Comparison of ENCODE assay signal across 1 cellular context in the genomic region with DNA sequence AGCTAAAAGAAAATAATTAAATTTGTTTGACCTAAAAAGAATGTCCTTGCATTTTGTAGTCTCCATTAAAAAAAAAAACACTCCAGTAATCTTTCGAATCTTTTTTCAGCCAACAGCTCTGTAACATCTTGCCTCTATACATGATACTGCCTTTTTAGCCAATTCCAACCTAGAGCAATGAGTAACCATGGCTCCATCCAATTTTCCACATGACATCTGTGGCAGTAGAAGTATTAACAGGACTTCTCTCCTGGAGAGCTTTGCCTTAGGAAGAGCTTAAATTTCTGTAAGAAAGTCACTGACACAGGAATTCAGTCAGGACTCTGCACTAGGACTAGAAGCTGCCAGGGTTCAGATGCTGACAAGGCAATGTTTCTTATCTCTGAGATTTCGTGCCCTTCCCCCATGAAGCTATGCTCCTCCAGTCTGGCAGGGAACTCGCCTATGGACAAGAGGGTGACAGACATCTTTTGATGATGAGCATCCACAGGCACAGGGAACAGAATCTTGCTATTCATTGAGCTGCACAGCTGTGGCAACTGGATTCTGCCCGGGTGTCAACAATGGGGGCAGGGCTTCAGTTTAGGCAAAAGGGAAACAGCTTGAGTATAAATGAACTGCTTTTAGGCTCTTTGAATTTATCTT.
A peak's percentile ranks its signal among the peaks of the same experiment; 100 is the strongest.
TF ChIP-seq lines count a peak whose summit lies in the region.

No MANE protein-coding gene starts in this region.

TF ChIP-seq in SK-N-SH, 30 proteins besides CTCF, POLR2A, EP300 and RAD21 (continued from another document):
- no peak for TF ChIP-seq IRF3 (IDR thresholded peaks at IDR 0.05; ENCODE audit: low read depth, low read length)
- no peak for TF ChIP-seq FOSL2 (IDR thresholded peaks at IDR 0.05; ENCODE audit: borderline replicate concordance, low read depth)
- no peak for TF ChIP-seq FOXM1 (IDR thresholded peaks at IDR 0.05; ENCODE audit: low read depth)
- TF ChIP-seq REST (IDR thresholded peaks at IDR 0.05; ENCODE audit: low read depth, low read length) = no peak
- TF ChIP-seq TEAD4 (IDR thresholded peaks at IDR 0.05; ENCODE audit: borderline replicate concordance, insufficient read depth) = no peak
- no peak for TF ChIP-seq USF1 (IDR thresholded peaks at IDR 0.05; ENCODE audit: borderline replicate concordance, low read depth)
- TF ChIP-seq GATA2 (CRISPR knock-in tag; IDR thresholded peaks at IDR 0.05) = peak; percentile 80
- no peak for TF ChIP-seq RFX5 (IDR thresholded peaks at IDR 0.05; ENCODE audit: low read length)
- TF ChIP-seq, protein P1, sequence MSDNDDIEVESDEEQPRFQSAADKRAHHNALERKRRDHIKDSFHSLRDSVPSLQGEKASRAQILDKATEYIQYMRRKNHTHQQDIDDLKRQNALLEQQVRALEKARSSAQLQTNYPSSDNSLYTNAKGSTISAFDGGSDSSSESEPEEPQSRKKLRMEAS (IDR thresholded peaks at IDR 0.05; ENCODE audit: low read depth) = no peak
- TF ChIP-seq YY1 (IDR thresholded peaks at IDR 0.05; ENCODE audit: low read depth) = no peak
- TF ChIP-seq GABPA (IDR thresholded peaks at IDR 0.05; ENCODE audit: low read depth) = no peak
- no peak for TF ChIP-seq NRF1 (IDR thresholded peaks at IDR 0.05; ENCODE audit: low read depth, low read length)
- no peak for TF ChIP-seq NFIC (IDR thresholded peaks at IDR 0.05; ENCODE audit: borderline replicate concordance)
- TF ChIP-seq ZBTB33 (IDR thresholded peaks at IDR 0.05; ENCODE audit: borderline replicate concordance, low read depth) = no peak
- TF ChIP-seq MEF2A (IDR thresholded peaks at IDR 0.05; ENCODE audit: borderline replicate concordance, low read depth) = no peak
- TF ChIP-seq, protein P2, sequence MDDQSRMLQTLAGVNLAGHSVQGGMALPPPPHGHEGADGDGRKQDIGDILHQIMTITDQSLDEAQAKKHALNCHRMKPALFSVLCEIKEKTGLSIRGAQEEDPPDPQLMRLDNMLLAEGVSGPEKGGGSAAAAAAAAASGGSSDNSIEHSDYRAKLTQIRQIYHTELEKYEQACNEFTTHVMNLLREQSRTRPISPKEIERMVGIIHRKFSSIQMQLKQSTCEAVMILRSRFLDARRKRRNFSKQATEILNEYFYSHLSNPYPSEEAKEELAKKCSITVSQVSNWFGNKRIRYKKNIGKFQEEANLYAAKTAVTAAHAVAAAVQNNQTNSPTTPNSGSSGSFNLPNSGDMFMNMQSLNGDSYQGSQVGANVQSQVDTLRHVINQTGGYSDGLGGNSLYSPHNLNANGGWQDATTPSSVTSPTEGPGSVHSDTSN (IDR thresholded peaks at IDR 0.05) = no peak
- no peak for TF ChIP-seq SIN3A (IDR thresholded peaks at IDR 0.05; ENCODE audit: borderline replicate concordance, low read depth, low read length)
- TF ChIP-seq TCF12 (IDR thresholded peaks at IDR 0.05) = peak; percentile 26; the same call in 1 of the 2 replicates
- TF ChIP-seq JUND (IDR thresholded peaks at IDR 0.05) = no peak
- no peak for TF ChIP-seq EZH2phosphoT487 (IDR thresholded peaks at IDR 0.05; ENCODE audit: borderline replicate concordance, low read depth)
- TF ChIP-seq, protein P3, sequence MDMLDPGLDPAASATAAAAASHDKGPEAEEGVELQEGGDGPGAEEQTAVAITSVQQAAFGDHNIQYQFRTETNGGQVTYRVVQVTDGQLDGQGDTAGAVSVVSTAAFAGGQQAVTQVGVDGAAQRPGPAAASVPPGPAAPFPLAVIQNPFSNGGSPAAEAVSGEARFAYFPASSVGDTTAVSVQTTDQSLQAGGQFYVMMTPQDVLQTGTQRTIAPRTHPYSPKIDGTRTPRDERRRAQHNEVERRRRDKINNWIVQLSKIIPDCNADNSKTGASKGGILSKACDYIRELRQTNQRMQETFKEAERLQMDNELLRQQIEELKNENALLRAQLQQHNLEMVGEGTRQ (IDR thresholded peaks at IDR 0.05; ENCODE audit: borderline replicate concordance, low read depth, low read length) = no peak
- TF ChIP-seq MXI1 (IDR thresholded peaks at IDR 0.05; ENCODE audit: low read depth, low read length) = no peak
